In the genomic region with DNA sequence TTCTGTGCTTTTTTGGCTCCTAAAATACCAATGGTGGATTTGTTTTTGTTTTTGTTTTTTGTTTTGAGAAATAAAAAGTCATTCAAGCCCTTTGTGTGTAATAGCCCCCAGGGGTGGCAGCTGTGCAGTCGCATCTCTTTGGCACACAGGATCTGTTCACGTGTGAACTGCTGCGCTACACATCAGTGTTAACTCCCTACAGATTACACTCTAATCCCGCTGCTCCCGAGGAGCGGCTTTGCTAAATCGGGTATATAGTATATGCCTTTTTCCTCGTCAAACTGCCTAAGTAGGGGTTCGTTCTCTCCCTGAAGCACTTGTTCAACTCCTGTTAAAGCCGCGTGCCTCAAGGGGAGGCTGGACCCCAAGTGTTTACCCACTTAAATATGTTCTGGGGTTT, we compare ENCODE assay signal across 36 cellular contexts.
"Had no signal": no experiment of that assay in that cellular context is flagged by ENCODE, and none has a peak within 500 bp of the region (broad histone marks: within the 10 kb centered on the region; RNA-seq: fewer than 3 reads in every experiment).

No MANE protein-coding gene starts in this region.

- H3K27ac ChIP-seq: adrenal gland, body of pancreas, esophagus muscularis mucosa, foreskin keratinocyte, gastrocnemius medialis, heart left ventricle had no signal

- H3K9me3 Mint-ChIP-seq: activated B cell treated with CpG ODN at 0.5 μM for 24 hours; activated naive CD4-positive, alpha-beta T cell treated with anti-CD3 and anti-CD28 coated beads for 36 hours; activated naive CD4-positive, alpha-beta T cell treated with anti-CD3 and anti-CD28 coated beads, Interleukin-2, amount 50 U/mL, for 24 hours; activated naive CD8-positive, alpha-beta T cell treated with anti-CD3 and anti-CD28 coated beads for 36 hours; activated naive CD8-positive, alpha-beta T cell treated with anti-CD3 and anti-CD28 coated beads, Interleukin-2, amount 50 U/mL, for 24 hours; activated T-helper 1 cell treated with anti-CD3 and anti-CD28 coated beads, Interleukin-12 subunit alpha, Interleukin-12 subunit beta, Interleukin-2, Interleukin-4 antibody, amounts not matched to agents 30 ng/mL and 10 ng/mL and 1 ng/mL, durations not matched to agents 14 hours and 24 hours and 36 hours; activated T-helper 2 cell treated with anti-CD3 and anti-CD28 coated beads, Interferon-gamma antibody, Interleukin-2, Interleukin-4, amounts not matched to agents 10 μg/mL and 5 μg/mL and 100 μg/mL, durations not matched to agents 14 hours and 24 hours and 36 hours; effector memory CD8-positive, alpha-beta T cell; T-helper 2 cell treated with Interferon-gamma antibody and Interleukin-4, amounts not matched to agents 5 μg/mL and 100 μg/mL, for 36 hours had no signal

- H3K4me1 Mint-ChIP-seq: activated B cell treated with CpG ODN at 0.5 μM for 24 hours had no signal

- H3K9me3 ChIP-seq: adrenal gland, body of pancreas, esophagus muscularis mucosa, gastrocnemius medialis, heart left ventricle had no signal

- H3K27me3 Mint-ChIP-seq: activated B cell treated with CpG ODN at 0.5 μM for 24 hours; activated CD8-positive, alpha-beta memory T cell treated with anti-CD3 and anti-CD28 coated beads, Interleukin-2, amount 10 ng/mL, durations not matched to agents 7 days and 5 days; activated naive CD4-positive, alpha-beta T cell treated with anti-CD3 and anti-CD28 coated beads, Interleukin-2, amount 50 U/mL, for 24 hours; activated naive CD8-positive, alpha-beta T cell treated with anti-CD3 and anti-CD28 coated beads for 36 hours; activated naive CD8-positive, alpha-beta T cell treated with anti-CD3 and anti-CD28 coated beads, Interleukin-2, amount 50 U/mL, for 24 hours; effector memory CD8-positive, alpha-beta T cell; T-helper 17 cell had no signal

- H3K4me3 ChIP-seq: adrenal gland, body of pancreas, esophagus muscularis mucosa, gastrocnemius medialis, heart left ventricle had no signal

- ATAC-seq: activated CD4-positive, CD25-positive, alpha-beta regulatory T cell treated with anti-CD3 and anti-CD28 coated beads, Interleukin-2, amount 50 U/mL, for 24 hours; activated CD8-positive, alpha-beta memory T cell treated with anti-CD3 and anti-CD28 coated beads, Interleukin-2, amount 10 ng/mL, durations not matched to agents 7 days and 5 days; activated CD8-positive, alpha-beta T cell treated with anti-CD3 and anti-CD28 coated beads, Interleukin-2, amount 10 ng/mL, durations not matched to agents 7 days and 5 days; activated naive CD8-positive, alpha-beta T cell treated with anti-CD3 and anti-CD28 coated beads, Interleukin-2, amount 50 U/mL, for 24 hours; body of pancreas; effector memory CD8-positive, alpha-beta T cell; foreskin keratinocyte; gastrocnemius medialis; heart left ventricle; T-helper 17 cell had no signal

- H3K4me3 Mint-ChIP-seq: activated B cell treated with CpG ODN at 0.5 μM for 24 hours; activated CD8-positive, alpha-beta memory T cell treated with anti-CD3 and anti-CD28 coated beads, Interleukin-2, amount 10 ng/mL, durations not matched to agents 7 days and 5 days; activated CD8-positive, alpha-beta T cell treated with anti-CD3 and anti-CD28 coated beads, Interleukin-2, amount 10 ng/mL, durations not matched to agents 7 days and 5 days; activated naive CD4-positive, alpha-beta T cell treated with anti-CD3 and anti-CD28 coated beads for 36 hours; activated naive CD4-positive, alpha-beta T cell treated with anti-CD3 and anti-CD28 coated beads, Interleukin-2, amount 50 U/mL, for 24 hours; activated naive CD8-positive, alpha-beta T cell treated with anti-CD3 and anti-CD28 coated beads for 36 hours; activated naive CD8-positive, alpha-beta T cell treated with anti-CD3 and anti-CD28 coated beads, Interleukin-2, amount 50 U/mL, for 24 hours; activated T-helper 1 cell treated with anti-CD3 and anti-CD28 coated beads, Interleukin-12 subunit alpha, Interleukin-12 subunit beta, Interleukin-2, Interleukin-4 antibody, amounts not matched to agents 30 ng/mL and 10 ng/mL and 1 ng/mL, durations not matched to agents 14 hours and 24 hours and 36 hours; effector memory CD8-positive, alpha-beta T cell; T-helper 17 cell; T-helper 2 cell treated with Interferon-gamma antibody and Interleukin-4, amounts not matched to agents 5 μg/mL and 100 μg/mL, for 36 hours had no signal

- H3K27me3 ChIP-seq: adrenal gland, body of pancreas, esophagus muscularis mucosa, foreskin keratinocyte, gastrocnemius medialis, heart left ventricle had no signal

- H3K4me1 ChIP-seq: adrenal gland, body of pancreas, foreskin keratinocyte had no signal

- H3K36me3 Mint-ChIP-seq: activated naive CD4-positive, alpha-beta T cell treated with anti-CD3 and anti-CD28 coated beads, Interleukin-2, amount 50 U/mL, for 24 hours had no signal

- H3K27ac Mint-ChIP-seq: activated B cell treated with CpG ODN at 0.5 μM for 24 hours; activated CD8-positive, alpha-beta memory T cell treated with anti-CD3 and anti-CD28 coated beads, Interleukin-2, amount 10 ng/mL, durations not matched to agents 7 days and 5 days; activated CD8-positive, alpha-beta T cell treated with anti-CD3 and anti-CD28 coated beads, Interleukin-2, amount 10 ng/mL, durations not matched to agents 7 days and 5 days; activated naive CD4-positive, alpha-beta T cell treated with anti-CD3 and anti-CD28 coated beads for 36 hours; activated naive CD4-positive, alpha-beta T cell treated with anti-CD3 and anti-CD28 coated beads, Interleukin-2, amount 50 U/mL, for 24 hours; activated naive CD8-positive, alpha-beta T cell treated with anti-CD3 and anti-CD28 coated beads for 36 hours; activated T-helper 1 cell treated with anti-CD3 and anti-CD28 coated beads, Interleukin-12 subunit alpha, Interleukin-12 subunit beta, Interleukin-2, Interleukin-4 antibody, amounts not matched to agents 30 ng/mL and 10 ng/mL and 1 ng/mL, durations not matched to agents 14 hours and 24 hours and 36 hours; activated T-helper 2 cell treated with anti-CD3 and anti-CD28 coated beads, Interferon-gamma antibody, Interleukin-2, Interleukin-4, amounts not matched to agents 10 μg/mL and 5 μg/mL and 100 μg/mL, durations not matched to agents 14 hours and 24 hours and 36 hours; effector memory CD8-positive, alpha-beta T cell; T-helper 17 cell; T-helper 2 cell treated with Interferon-gamma antibody and Interleukin-4, amounts not matched to agents 5 μg/mL and 100 μg/mL, for 36 hours had no signal

- DNase-seq: activated B cell treated with CpG ODN at 0.5 μM for 24 hours; activated CD4-positive, alpha-beta T cell treated with anti-CD3 and anti-CD28 coated beads for 48 hours; activated CD4-positive, alpha-beta T cell treated with anti-CD3 and anti-CD28 coated beads, Interleukin-2, amount 50 U/mL, for 1 hour; activated CD4-positive, alpha-beta T cell treated with anti-CD3 and anti-CD28 coated beads, Interleukin-2, amount 50 U/mL, for 48 hours; activated CD8-positive, alpha-beta memory T cell treated with anti-CD3 and anti-CD28 coated beads, Interleukin-2, amount 10 ng/mL, durations not matched to agents 7 days and 5 days; activated CD8-positive, alpha-beta memory T cell treated with anti-CD3 and anti-CD28 coated beads, Interleukin-2, amount 50 U/mL, for 4 hours; activated CD8-positive, alpha-beta T cell treated with anti-CD3 and anti-CD28 coated beads, Interleukin-2, amount 10 ng/mL, durations not matched to agents 7 days and 5 days; activated effector memory CD4-positive, alpha-beta T cell treated with anti-CD3 and anti-CD28 coated beads, Interleukin-2, amount 50 U/mL, for 16 hours; activated naive CD4-positive, alpha-beta T cell treated with anti-CD3 and anti-CD28 coated beads for 36 hours; activated naive CD8-positive, alpha-beta T cell treated with anti-CD3 and anti-CD28 coated beads for 36 hours; activated naive CD8-positive, alpha-beta T cell treated with anti-CD3 and anti-CD28 coated beads, Interleukin-2, amount 50 U/mL, for 24 hours; activated T-cell treated with anti-CD3 and anti-CD28 coated beads, Interleukin-2, amount 50 U/mL, for 1 hour; activated T-cell treated with anti-CD3 and anti-CD28 coated beads, Interleukin-2, amount 50 U/mL, for 48 hours; adrenal gland; amygdala; aorta; body of pancreas; caudate nucleus; cortex of kidney; dermis blood vessel endothelial cell; effector CD4-positive, alpha-beta T cell; effector memory CD8-positive, alpha-beta T cell; erythroblast; foreskin keratinocyte; gastrocnemius medialis; glutamatergic neuron; heart left ventricle; T-helper 1 cell; T-helper 17 cell; T1000 had no signal
